Comparison of ENCODE assay signal across 27 cellular contexts in the genomic region with DNA sequence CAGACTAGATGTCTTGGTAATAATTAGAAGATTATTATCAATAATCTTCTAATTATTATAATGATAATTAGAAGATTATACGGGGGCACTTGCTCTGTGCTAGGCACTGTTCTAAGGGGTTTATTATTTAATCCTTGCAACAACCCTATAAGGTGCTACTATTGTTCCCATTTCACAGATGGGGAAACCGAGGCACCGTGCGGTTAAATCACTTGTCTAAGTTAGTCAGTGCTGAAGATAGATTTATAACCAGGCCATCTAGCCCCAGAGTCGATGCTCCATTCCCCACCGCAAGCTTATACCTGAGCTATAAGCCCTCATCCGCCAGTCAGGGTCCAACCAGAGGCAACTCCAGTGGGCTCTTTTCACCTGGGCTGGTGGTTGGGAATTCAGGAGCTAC. TPM values are rescaled to one million over a fixed set of nuclear protein-coding genes. Genes with fewer than 3 reads are reported as not detected.
"Had no signal": no experiment of that assay in that cellular context is flagged by ENCODE, and none has a peak within 500 bp of the region (broad histone marks: within the 10 kb centered on the region; RNA-seq: fewer than 3 reads in every experiment).

No MANE protein-coding gene starts in this region.

- H3K4me3 ChIP-seq: MG63, SK-N-MC had no signal

- H3K9me3 Mint-ChIP-seq: activated B cell treated with CpG ODN at 0.5 μM for 24 hours; activated CD4-positive, alpha-beta T cell treated with anti-CD3 and anti-CD28 coated beads, Interleukin-2, amount 10 ng/mL, durations not matched to agents 24 days and 14 days; activated naive CD4-positive, alpha-beta T cell treated with anti-CD3 and anti-CD28 coated beads for 36 hours; activated T-cell treated with anti-CD3 and anti-CD28 coated beads, Interleukin-2, amount 50 U/mL, for 4 hours; T-cell had no signal

- H3K36me3 Mint-ChIP-seq: activated naive CD8-positive, alpha-beta T cell; T-cell had no signal

- FAIRE-seq: TTC549 had no signal

- H3K4me3 Mint-ChIP-seq: activated B cell treated with CpG ODN at 0.5 μM for 24 hours; activated CD4-positive, alpha-beta T cell treated with anti-CD3 and anti-CD28 coated beads, Interleukin-2, amount 10 ng/mL, durations not matched to agents 24 days and 14 days; activated naive CD4-positive, alpha-beta T cell treated with anti-CD3 and anti-CD28 coated beads for 36 hours; activated T-cell treated with anti-CD3 and anti-CD28 coated beads, Interleukin-2, amount 50 U/mL, for 4 hours had no signal

- DNase-seq: activated B cell treated with CpG ODN at 0.5 μM for 24 hours; activated CD4-positive, alpha-beta T cell treated with anti-CD3 and anti-CD28 coated beads for 1 hour; activated CD4-positive, alpha-beta T cell treated with anti-CD3 and anti-CD28 coated beads, Interleukin-2, amount 10 ng/mL, durations not matched to agents 24 days and 14 days; activated CD4-positive, alpha-beta T cell treated with anti-CD3 and anti-CD28 coated beads, Interleukin-2, amount 50 U/mL, for 48 hours; activated effector memory CD4-positive, alpha-beta T cell treated with anti-CD3 and anti-CD28 coated beads, Interleukin-2, amount 50 U/mL, for 16 hours; activated naive CD4-positive, alpha-beta T cell treated with anti-CD3 and anti-CD28 coated beads for 36 hours; activated T-cell treated with anti-CD3 and anti-CD28 coated beads, Interleukin-2, amount 50 U/mL, for 4 hours; brain microvascular endothelial cell; cerebellar nuclear complex; MG63; NCI-H1105; NCI-H1436; NCI-H1694 treated with DMSO at 0.1 percent for 48 hours; NCI-H2029 treated with DMSO at 0.1 percent for 48 hours; NCI-H345; NCI-H510A; NCI-H526 treated with DMSO at 0.1 percent for 48 hours; NCI-H82; NK-92 treated with Interleukin-12 subunit alpha and Interleukin-12 subunit beta, amount 100 ng/mL, for 24 hours; OCI-M1; T-cell; T-helper 2 cell; T1000 had no signal

- ATAC-seq: activated T-cell treated with anti-CD3 and anti-CD28 coated beads, Interleukin-2, amount 50 U/mL, for 4 hours; T-cell had no signal

- H3K36me3 ChIP-seq: brain microvascular endothelial cell, MG63 had no signal

- H3K27ac ChIP-seq: brain microvascular endothelial cell, SK-N-MC had no signal

- H3K9me3 ChIP-seq: MG63 had no signal

- H3K27ac Mint-ChIP-seq: activated B cell treated with CpG ODN at 0.5 μM for 24 hours; activated CD4-positive, alpha-beta T cell treated with anti-CD3 and anti-CD28 coated beads, Interleukin-2, amount 10 ng/mL, durations not matched to agents 24 days and 14 days; activated naive CD4-positive, alpha-beta T cell treated with anti-CD3 and anti-CD28 coated beads for 36 hours; activated naive CD8-positive, alpha-beta T cell; T-cell had no signal

- H3K27me3 ChIP-seq: MG63 had no signal

RNA-seq across cellular contexts. Expression of gene ACP7, which starts 2.0 kb away (rescaled TPM):
- total RNA-seq: activated B cell treated with CpG ODN at 0.5 μM for 24 hours; activated CD4-positive, alpha-beta T cell treated with anti-CD3 and anti-CD28 coated beads, Interleukin-2, amount 10 ng/mL, durations not matched to agents 24 days and 14 days; activated naive CD4-positive, alpha-beta T cell treated with anti-CD3 and anti-CD28 coated beads for 36 hours; cardiac septum had no signal
